Comparison of ENCODE assay signal across 1 cellular context in genomic region chr2:152189622-152190495, GRCh38.
TF ChIP-seq lines count a peak whose summit lies in the region.

No MANE protein-coding gene starts in this region.

TF ChIP-seq in GM12878, 131 proteins besides CTCF, POLR2A, EP300 and RAD21 (continued from another document):
- peak; percentile 42; the same call in 1 of the 2 replicates for TF ChIP-seq ZNF592 (IDR thresholded peaks at IDR 0.05)
- no peak for TF ChIP-seq CREB1 (IDR thresholded peaks at IDR 0.05; ENCODE audit: low read depth)
- TF ChIP-seq RAD51 (IDR thresholded peaks at IDR 0.05) = no peak
- no peak for TF ChIP-seq IRF5 (IDR thresholded peaks at IDR 0.05; ENCODE audit: borderline replicate concordance)
- TF ChIP-seq GATAD2B (conservative IDR thresholded peaks at IDR 0.05; ENCODE audit: low read depth) = no peak
- TF ChIP-seq HDGF (IDR thresholded peaks at IDR 0.05) = no peak
- TF ChIP-seq FOXM1 (IDR thresholded peaks at IDR 0.05; ENCODE audit: low read depth, low read length) = 0 out of 2 replicates have a peak, but pooled peaks have one; percentile 22
- no peak for TF ChIP-seq SUPT20H (IDR thresholded peaks at IDR 0.05; ENCODE audit: borderline replicate concordance, control insufficient read depth, low read depth, low read length)
- no peak for TF ChIP-seq NR2F1 (conservative IDR thresholded peaks at IDR 0.05)
- no peak for TF ChIP-seq ATF3 (IDR thresholded peaks at IDR 0.05; ENCODE audit: borderline replicate concordance, extremely low read depth, low read depth, low read length)
- TF ChIP-seq HDAC2 (IDR thresholded peaks at IDR 0.05) = no peak
- no peak for TF ChIP-seq FOS (IDR thresholded peaks at IDR 0.05; ENCODE audit: borderline replicate concordance, extremely low read depth, insufficient read length)
- no peak for TF ChIP-seq NRF1 (conservative IDR thresholded peaks at IDR 0.05; ENCODE audit: low read depth, low read length)
- no peak for TF ChIP-seq ZBED1 (IDR thresholded peaks at IDR 0.05; ENCODE audit: borderline replicate concordance)
- TF ChIP-seq MYB (IDR thresholded peaks at IDR 0.05; ENCODE audit: borderline replicate concordance, low read depth, low read length) = no peak
- TF ChIP-seq SRF (IDR thresholded peaks at IDR 0.05; ENCODE audit: low read depth in 2 of 2, low read length in 2 of 2) = peak in 1 of 2 experiments; percentile 70; a peak in 1 of 4 replicates
- no peak for TF ChIP-seq BRCA1 (IDR thresholded peaks at IDR 0.05; ENCODE audit: low read depth, low read length)
- TF ChIP-seq USF1 (IDR thresholded peaks at IDR 0.05; ENCODE audit: borderline replicate concordance, extremely low read length, insufficient read depth, low read depth, low read length) = no peak
- TF ChIP-seq IKZF1 (conservative IDR thresholded peaks at IDR 0.05) = no peak
- TF ChIP-seq NFIC (IDR thresholded peaks at IDR 0.05; ENCODE audit: low read depth, low read length) = no peak
- TF ChIP-seq FOXK2 (IDR thresholded peaks at IDR 0.05) = no peak
- TF ChIP-seq RCOR1 (conservative IDR thresholded peaks at IDR 0.05; ENCODE audit: low read depth, low read length) = no peak
- peak; percentile 91; the same call in 1 of the 2 replicates for TF ChIP-seq SMC3 (IDR thresholded peaks at IDR 0.05; ENCODE audit: borderline replicate concordance, low read length)
- no peak for TF ChIP-seq E2F8 (IDR thresholded peaks at IDR 0.05; ENCODE audit: low read depth, partially characterized antibody)
- no peak for TF ChIP-seq PAX5 (IDR thresholded peaks at IDR 0.05; ENCODE audit: borderline replicate concordance, low read depth, low read length)
- no peak for TF ChIP-seq SKIL (IDR thresholded peaks at IDR 0.05; ENCODE audit: low read depth, poor library complexity, severe bottlenecking)
